Comparison of ENCODE assay signal across 18 cellular contexts in the genomic region with DNA sequence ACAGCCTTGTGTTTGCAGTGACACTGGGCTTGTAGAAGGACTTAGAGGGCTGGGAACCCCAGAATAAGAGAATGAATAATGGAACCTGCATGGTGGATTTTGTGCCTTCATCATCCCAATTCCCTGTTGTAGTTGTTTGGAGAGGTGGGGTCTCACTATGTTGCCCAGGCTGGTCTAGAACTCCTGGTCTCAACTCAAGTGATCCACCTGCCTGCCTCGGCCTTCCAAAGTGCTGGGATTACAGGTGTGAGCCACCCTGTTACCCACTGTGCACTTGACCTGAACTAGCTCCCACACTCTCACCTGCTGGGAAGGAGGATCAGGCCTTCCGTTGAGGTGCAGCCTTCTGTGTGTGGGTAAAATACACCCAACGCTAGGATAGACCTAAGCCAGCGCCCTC.
"Had no signal": no experiment of that assay in that cellular context is flagged by ENCODE, and none has a peak within 500 bp of the region (broad histone marks: within the 10 kb centered on the region; RNA-seq: fewer than 3 reads in every experiment).

No MANE protein-coding gene starts in this region.

- H3K4me3 Mint-ChIP-seq: nephron progenitor cell had no signal

- H3K36me3 ChIP-seq: transverse colon had no signal

- ATAC-seq: activated T-helper 17 cell treated with anti-CD3 and anti-CD28 coated beads, Interleukin-2, amount 50 U/mL, for 72 hours; body of pancreas; stimulated activated memory B cell treated with anti-CD40 and anti-IgM and Interleukin-4, amounts not matched to agents 10 μg/mL and 1 μg/mL and 100 μg/mL, for 72 hours had no signal

- H3K4me3 ChIP-seq: body of pancreas, transverse colon had no signal

- H3K9me3 Mint-ChIP-seq: activated CD4-positive, alpha-beta T cell treated with anti-CD3 and anti-CD28 coated beads, Interleukin-2, amount 10 ng/mL, durations not matched to agents 7 days and 5 days; activated naive CD4-positive, alpha-beta T cell treated with anti-CD3 and anti-CD28 coated beads for 36 hours; activated T-helper 17 cell treated with anti-CD3 and anti-CD28 coated beads, Interleukin-2, amount 50 U/mL, for 72 hours; memory B cell; nephron progenitor cell; stimulated activated memory B cell treated with anti-CD40 and anti-IgM and Interleukin-4, amounts not matched to agents 10 μg/mL and 1 μg/mL and 100 μg/mL, for 72 hours had no signal

- H3K79me2 ChIP-seq: parathyroid adenoma had no signal

- H3K36me3 Mint-ChIP-seq: stimulated activated memory B cell treated with anti-CD40 and anti-IgM and Interleukin-4, amounts not matched to agents 10 μg/mL and 1 μg/mL and 100 μg/mL, for 72 hours had no signal

- H3K9ac ChIP-seq: parathyroid adenoma had no signal

- H3K27me3 ChIP-seq: body of pancreas had no signal

- H3K27ac ChIP-seq: parathyroid adenoma had no signal

- H2AFZ ChIP-seq: parathyroid adenoma had no signal

- DNase-seq: activated CD4-positive, alpha-beta T cell treated with anti-CD3 and anti-CD28 coated beads, Interleukin-2, amount 10 ng/mL, durations not matched to agents 7 days and 5 days; activated CD4-positive, CD25-positive, alpha-beta regulatory T cell; activated naive CD4-positive, alpha-beta T cell treated with anti-CD3 and anti-CD28 coated beads for 36 hours; activated T-cell treated with anti-CD3 and anti-CD28 coated beads for 4 hours; body of pancreas; central memory CD4-positive, alpha-beta T cell; cortex of kidney; effector CD8-positive, alpha-beta T cell; foreskin melanocyte; head of caudate nucleus; nephron progenitor cell; small intestine; T-helper 1 cell had no signal

- H3K9me3 ChIP-seq: body of pancreas, transverse colon had no signal

- H3K27ac Mint-ChIP-seq: activated CD4-positive, alpha-beta T cell treated with anti-CD3 and anti-CD28 coated beads, Interleukin-2, amount 10 ng/mL, durations not matched to agents 7 days and 5 days; activated naive CD4-positive, alpha-beta T cell treated with anti-CD3 and anti-CD28 coated beads for 36 hours; activated T-helper 17 cell treated with anti-CD3 and anti-CD28 coated beads, Interleukin-2, amount 50 U/mL, for 72 hours; memory B cell; nephron progenitor cell; stimulated activated memory B cell treated with anti-CD40 and anti-IgM and Interleukin-4, amounts not matched to agents 10 μg/mL and 1 μg/mL and 100 μg/mL, for 72 hours had no signal
